In genomic region chr1:167650266-167651160, GRCh38 we compare ENCODE assay signal across 9 cellular contexts. TPM values are rescaled to one million over a fixed set of nuclear protein-coding genes. Genes with fewer than 3 reads are reported as not detected.
DNase-seq lines count a peak whose midpoint lies in the region; ATAC-seq lines count a peak whose summit lies in the region.
"Had no signal": no experiment of that assay in that cellular context is flagged by ENCODE, and none has a peak within 500 bp of the region (broad histone marks: within the 10 kb centered on the region; RNA-seq: fewer than 3 reads in every experiment).

No MANE protein-coding gene starts in this region.

- ATAC-seq in HG03135 (IDR thresholded peaks at IDR 0.05; ENCODE audit: unreplicated experiment) (peak; percentile 70), sciatic nerve (peak; percentile 54), HG03565 (IDR thresholded peaks at IDR 0.05; ENCODE audit: unreplicated experiment) (no peak)
- ATAC-seq: A549 had no signal

- H3K4me3 Mint-ChIP-seq in activated T-helper 2 cell treated with anti-CD3 and anti-CD28 coated beads, Interferon-gamma antibody, Interleukin-2, Interleukin-4, amounts not matched to agents 10 μg/mL and 5 μg/mL and 100 μg/mL, durations not matched to agents 14 hours and 24 hours and 36 hours (ENCODE audit: low read depth), result no peak overlapping the region

- no peaks in the 10 kb centered on the region for H3K9me3 Mint-ChIP-seq in activated T-helper 2 cell treated with anti-CD3 and anti-CD28 coated beads, Interferon-gamma antibody, Interleukin-2, Interleukin-4, amounts not matched to agents 10 μg/mL and 5 μg/mL and 100 μg/mL, durations not matched to agents 14 hours and 24 hours and 36 hours

- intact Hi-C loops in activated T-helper 2 cell treated with anti-CD3 and anti-CD28 coated beads, Interferon-gamma antibody, Interleukin-2, Interleukin-4, amounts not matched to agents 10 μg/mL and 5 μg/mL and 100 μg/mL, durations not matched to agents 14 hours and 24 hours and 36 hours (cut with micrococcal nuclease), result no loop called here
- intact Hi-C loops in sciatic nerve (cut with DNase I), result no loop called here

- DNase-seq in NCI-H82 (lab: John Stamatoyannopoulos, UW) (peak; percentile 56), NCI-H82 treated with DMSO at 0.1 percent for 48 hours (lab: John Stamatoyannopoulos, UW; ENCODE audit: unreplicated experiment) (no peak), sciatic nerve (ENCODE audit: low spot score) (no peak), HuH-7 (ENCODE audit: low spot score) (no peak)
- no peak for DNase-seq in activated T-helper 2 cell treated with anti-CD3 and anti-CD28 coated beads, Interferon-gamma antibody, Interleukin-2, Interleukin-4, amounts not matched to agents 10 μg/mL and 5 μg/mL and 100 μg/mL, durations not matched to agents 14 hours and 24 hours and 36 hours (ENCODE audit: low spot score)
- no peak for DNase-seq in stimulated activated naive CD4-positive, alpha-beta T cell (lab: John Stamatoyannopoulos, UW)

- no peaks in the 10 kb centered on the region for H3K27me3 Mint-ChIP-seq in activated T-helper 2 cell treated with anti-CD3 and anti-CD28 coated beads, Interferon-gamma antibody, Interleukin-2, Interleukin-4, amounts not matched to agents 10 μg/mL and 5 μg/mL and 100 μg/mL, durations not matched to agents 14 hours and 24 hours and 36 hours (ENCODE audit: low read depth)

- peaks cover 48% of the 10 kb centered on the region for H3K36me3 Mint-ChIP-seq in activated T-helper 2 cell treated with anti-CD3 and anti-CD28 coated beads, Interferon-gamma antibody, Interleukin-2, Interleukin-4, amounts not matched to agents 10 μg/mL and 5 μg/mL and 100 μg/mL, durations not matched to agents 14 hours and 24 hours and 36 hours (ENCODE audit: low read depth)

- H3K27ac Mint-ChIP-seq in activated T-helper 2 cell treated with anti-CD3 and anti-CD28 coated beads, Interferon-gamma antibody, Interleukin-2, Interleukin-4, amounts not matched to agents 10 μg/mL and 5 μg/mL and 100 μg/mL, durations not matched to agents 14 hours and 24 hours and 36 hours, result peak overlapping the region; percentile 77

- H3K4me1 Mint-ChIP-seq in activated T-helper 2 cell treated with anti-CD3 and anti-CD28 coated beads, Interferon-gamma antibody, Interleukin-2, Interleukin-4, amounts not matched to agents 10 μg/mL and 5 μg/mL and 100 μg/mL, durations not matched to agents 14 hours and 24 hours and 36 hours (ENCODE audit: low read depth), result peaks cover 59% of the 10 kb centered on the region

RNA-seq across cellular contexts. Expression of gene RCSD1, which starts 20.5 kb away (rescaled TPM):
- total RNA-seq in activated T-helper 2 cell treated with anti-CD3 and anti-CD28 coated beads, Interferon-gamma antibody, Interleukin-2, Interleukin-4, amounts not matched to agents 10 μg/mL and 5 μg/mL and 100 μg/mL, durations not matched to agents 14 hours and 24 hours and 36 hours, result 84.9 and 91.9 TPM in 2 replicates
- total RNA-seq in sciatic nerve, result 12.2 TPM
